ENCODE assay signal across 32 cellular contexts in genomic region chr12:118109088-118109487, GRCh38.
"Had no signal": no experiment of that assay in that cellular context is flagged by ENCODE, and none has a peak within 500 bp of the region (broad histone marks: within the 10 kb centered on the region; RNA-seq: fewer than 3 reads in every experiment).

No MANE protein-coding gene starts in this region.

- H3K4me2 ChIP-seq: hepatocyte, smooth muscle cell had no signal

- H3K9me3 ChIP-seq: gastroesophageal sphincter, pancreas, prostate gland, sigmoid colon, thyroid gland, upper lobe of left lung, vagina had no signal

- H3K79me2 ChIP-seq: hepatocyte had no signal

- FAIRE-seq: pancreas had no signal

- H3K4me3 Mint-ChIP-seq: activated CD4-positive, alpha-beta memory T cell treated with anti-CD3 and anti-CD28 coated beads, Interleukin-2, amount 10 ng/mL, durations not matched to agents 7 days and 5 days; activated CD4-positive, alpha-beta T cell treated with anti-CD3 and anti-CD28 coated beads, Interleukin-2, amount 10 ng/mL, durations not matched to agents 7 days and 5 days; activated naive CD4-positive, alpha-beta T cell treated with anti-CD3 and anti-CD28 coated beads, Interleukin-2, amount 50 U/mL, for 24 hours; activated naive CD8-positive, alpha-beta T cell treated with anti-CD3 and anti-CD28 coated beads, Interleukin-2, amount 50 U/mL, for 24 hours; activated T-cell treated with anti-CD3 and anti-CD28 coated beads, Interleukin-2, amount 50 U/mL, for 4 hours; activated T-helper 17 cell treated with anti-CD3 and anti-CD28 coated beads, Interleukin-2, amount 50 U/mL, for 72 hours; effector memory CD8-positive, alpha-beta T cell; naive thymus-derived CD4-positive, alpha-beta T cell; stimulated activated memory B cell treated with anti-CD40 and anti-IgM and Interleukin-4, amounts not matched to agents 10 μg/mL and 1 μg/mL and 100 μg/mL, for 72 hours; stimulated activated naive CD8-positive, alpha-beta T cell treated with anti-CD3 and anti-CD28 coated beads, Interleukin-15, amount 100 ng/mL, for 72 hours had no signal

- DNase-seq: activated CD4-positive, alpha-beta memory T cell treated with anti-CD3 and anti-CD28 coated beads, Interleukin-2, amount 10 ng/mL, durations not matched to agents 7 days and 5 days; activated CD4-positive, alpha-beta T cell treated with anti-CD3 and anti-CD28 coated beads for 1 hour; activated CD4-positive, alpha-beta T cell treated with anti-CD3 and anti-CD28 coated beads, Interleukin-2, amount 10 ng/mL, durations not matched to agents 7 days and 5 days; activated CD8-positive, alpha-beta memory T cell treated with anti-CD3 and anti-CD28 coated beads, Interleukin-2, amount 50 U/mL, for 48 hours; activated naive CD8-positive, alpha-beta T cell treated with anti-CD3 and anti-CD28 coated beads, Interleukin-2, amount 50 U/mL, for 24 hours; activated T-cell treated with anti-CD3 and anti-CD28 coated beads, Interleukin-2, amount 50 U/mL, for 4 hours; amygdala; caudate nucleus; cortex of kidney; effector memory CD8-positive, alpha-beta T cell; islet precursor cell; left ventricle myocardium superior; naive thymus-derived CD4-positive, alpha-beta T cell; pancreas; retina; sigmoid colon; stimulated activated CD4-positive, alpha-beta T cell treated with anti-CD3 and anti-CD28 coated beads, Interleukin-1b, Interleukin-23, amount 100 ng/mL, for 48 hours; stimulated activated CD4-positive, alpha-beta T cell treated with anti-CD3 and anti-CD28 coated beads, Interleukin-4, amount 100 ng/mL, for 4 hours; stimulated activated CD8-positive, alpha-beta memory T cell treated with anti-CD3 and anti-CD28 coated beads, Interleukin-4, amount 100 ng/mL, for 48 hours; stimulated activated naive CD8-positive, alpha-beta T cell treated with anti-CD3 and anti-CD28 coated beads, Interleukin-15, amount 100 ng/mL, for 72 hours; substantia nigra; T1000; thyroid gland; upper lobe of left lung had no signal

- ATAC-seq: activated naive CD8-positive, alpha-beta T cell treated with anti-CD3 and anti-CD28 coated beads, Interleukin-2, amount 50 U/mL, for 24 hours; activated T-cell treated with anti-CD3 and anti-CD28 coated beads, Interleukin-2, amount 50 U/mL, for 4 hours; activated T-helper 17 cell treated with anti-CD3 and anti-CD28 coated beads, Interleukin-2, amount 50 U/mL, for 72 hours; effector memory CD8-positive, alpha-beta T cell; gastroesophageal sphincter; left ventricle myocardium superior; naive thymus-derived CD4-positive, alpha-beta T cell; pancreas; stimulated activated memory B cell treated with anti-CD40 and anti-IgM and Interleukin-4, amounts not matched to agents 10 μg/mL and 1 μg/mL and 100 μg/mL, for 72 hours; stimulated activated naive CD8-positive, alpha-beta T cell treated with anti-CD3 and anti-CD28 coated beads, Interleukin-15, amount 100 ng/mL, for 72 hours had no signal

- H3K27ac ChIP-seq: gastroesophageal sphincter, hepatocyte, pancreas, prostate gland, sigmoid colon, upper lobe of left lung, vagina had no signal

- H3K27me3 ChIP-seq: gastroesophageal sphincter, hepatocyte, pancreas, sigmoid colon, thyroid gland, upper lobe of left lung, vagina had no signal

- H3K36me3 ChIP-seq: gastroesophageal sphincter, pancreas, prostate gland, sigmoid colon, thyroid gland, upper lobe of left lung, vagina had no signal

- H2AFZ ChIP-seq: hepatocyte had no signal

- H3K36me3 Mint-ChIP-seq: activated naive CD4-positive, alpha-beta T cell treated with anti-CD3 and anti-CD28 coated beads, Interleukin-2, amount 50 U/mL, for 24 hours; stimulated activated memory B cell treated with anti-CD40 and anti-IgM and Interleukin-4, amounts not matched to agents 10 μg/mL and 1 μg/mL and 100 μg/mL, for 72 hours had no signal

- H3K27me3 Mint-ChIP-seq: activated T-helper 17 cell treated with anti-CD3 and anti-CD28 coated beads, Interleukin-2, amount 50 U/mL, for 72 hours had no signal

- H3K27ac Mint-ChIP-seq: activated CD4-positive, alpha-beta memory T cell treated with anti-CD3 and anti-CD28 coated beads, Interleukin-2, amount 10 ng/mL, durations not matched to agents 7 days and 5 days; activated CD4-positive, alpha-beta T cell treated with anti-CD3 and anti-CD28 coated beads, Interleukin-2, amount 10 ng/mL, durations not matched to agents 7 days and 5 days; activated naive CD4-positive, alpha-beta T cell treated with anti-CD3 and anti-CD28 coated beads, Interleukin-2, amount 50 U/mL, for 24 hours; activated naive CD8-positive, alpha-beta T cell treated with anti-CD3 and anti-CD28 coated beads, Interleukin-2, amount 50 U/mL, for 24 hours; activated T-helper 17 cell treated with anti-CD3 and anti-CD28 coated beads, Interleukin-2, amount 50 U/mL, for 72 hours; effector memory CD8-positive, alpha-beta T cell; naive thymus-derived CD4-positive, alpha-beta T cell; stimulated activated memory B cell treated with anti-CD40 and anti-IgM and Interleukin-4, amounts not matched to agents 10 μg/mL and 1 μg/mL and 100 μg/mL, for 72 hours; stimulated activated naive CD8-positive, alpha-beta T cell treated with anti-CD3 and anti-CD28 coated beads, Interleukin-15, amount 100 ng/mL, for 72 hours had no signal

- H3K9me3 Mint-ChIP-seq: activated CD4-positive, alpha-beta memory T cell treated with anti-CD3 and anti-CD28 coated beads, Interleukin-2, amount 10 ng/mL, durations not matched to agents 7 days and 5 days; activated CD4-positive, alpha-beta T cell treated with anti-CD3 and anti-CD28 coated beads, Interleukin-2, amount 10 ng/mL, durations not matched to agents 7 days and 5 days; activated naive CD4-positive, alpha-beta T cell treated with anti-CD3 and anti-CD28 coated beads, Interleukin-2, amount 50 U/mL, for 24 hours; activated naive CD8-positive, alpha-beta T cell treated with anti-CD3 and anti-CD28 coated beads, Interleukin-2, amount 50 U/mL, for 24 hours; activated T-cell treated with anti-CD3 and anti-CD28 coated beads, Interleukin-2, amount 50 U/mL, for 4 hours; activated T-helper 17 cell treated with anti-CD3 and anti-CD28 coated beads, Interleukin-2, amount 50 U/mL, for 72 hours; effector memory CD8-positive, alpha-beta T cell; naive thymus-derived CD4-positive, alpha-beta T cell; stimulated activated memory B cell treated with anti-CD40 and anti-IgM and Interleukin-4, amounts not matched to agents 10 μg/mL and 1 μg/mL and 100 μg/mL, for 72 hours; stimulated activated naive CD8-positive, alpha-beta T cell treated with anti-CD3 and anti-CD28 coated beads, Interleukin-15, amount 100 ng/mL, for 72 hours had no signal

- H3K4me1 ChIP-seq: pancreas, prostate gland had no signal

- H3K4me3 ChIP-seq: gastroesophageal sphincter, hepatocyte, pancreas, prostate gland, sigmoid colon, smooth muscle cell, thyroid gland, upper lobe of left lung, vagina had no signal
